ENCODE assay signal across 28 cellular contexts in the genomic region with DNA sequence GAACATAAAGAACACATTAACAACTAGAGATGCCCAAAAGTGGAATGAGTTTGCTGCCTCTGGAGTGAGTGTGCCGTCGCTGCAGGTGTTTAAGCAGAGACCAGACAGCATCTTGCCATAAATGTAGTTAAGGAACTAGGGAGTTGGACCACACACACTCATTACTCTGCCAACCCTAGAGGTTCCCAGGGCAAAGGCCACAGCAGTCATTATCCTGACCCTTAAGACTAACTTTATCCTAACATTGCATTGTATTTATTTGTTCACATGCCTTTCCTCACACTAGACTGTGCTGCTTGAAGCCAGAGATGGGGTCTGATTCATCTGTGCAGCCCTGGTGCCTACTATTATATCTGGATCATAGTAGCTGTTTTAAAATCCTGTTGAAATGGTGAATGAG. TPM values are rescaled to one million over a fixed set of nuclear protein-coding genes. Genes with fewer than 3 reads are reported as not detected.
DNase-seq lines count a peak whose midpoint lies in the region; ATAC-seq, FAIRE-seq and TF ChIP-seq lines count a peak whose summit lies in the region.
"Had no signal": no experiment of that assay in that cellular context is flagged by ENCODE, and none has a peak within 500 bp of the region (broad histone marks: within the 10 kb centered on the region; RNA-seq: fewer than 3 reads in every experiment).

No MANE protein-coding gene starts in this region.

- TF ChIP-seq RAD21 in liver (IDR thresholded peaks at IDR 0.05) (no peak), HepG2 (CRISPR knock-in tag; IDR thresholded peaks at IDR 0.05) (no peak)

- no peak overlapping the region for H3K27ac ChIP-seq in liver (ENCODE audit: low read depth in 1 of 2, low read length in 2 of 2)
- no peak overlapping the region for H3K27ac ChIP-seq in HepG2 (ENCODE audit: extremely low read length, insufficient read depth, low read length)
- H3K27ac ChIP-seq in right lobe of liver = no peak overlapping the region
- no peak overlapping the region for H3K27ac ChIP-seq in brain microvascular endothelial cell
- H3K27ac ChIP-seq: BLaER1 had no signal

- TF ChIP-seq CTCF in liver (IDR thresholded peaks at IDR 0.05; ENCODE audit: low read depth, low read length, missing input control) = no peak
- TF ChIP-seq CTCF in HepG2 (CRISPR knock-in tag; IDR thresholded peaks at IDR 0.05) = no peak
- TF ChIP-seq CTCF in right lobe of liver (IDR thresholded peaks at IDR 0.05) = no peak
- no peak for TF ChIP-seq CTCF in brain microvascular endothelial cell (IDR thresholded peaks at IDR 0.05; ENCODE audit: low read depth, low read length, missing control alignments)

- H3K4me3 ChIP-seq in liver (ENCODE audit: low read depth in 1 of 3, low read length in 3 of 3) = no peak overlapping the region
- H3K4me3 ChIP-seq in HepG2 (replicated peaks in 1 of 3; ENCODE audit: insufficient read depth in 1 of 3, low read depth in 2 of 3, low read length in 3 of 3) = no peak overlapping the region
- H3K4me3 ChIP-seq in right lobe of liver = no peak overlapping the region
- H3K4me3 ChIP-seq in brain microvascular endothelial cell (ENCODE audit: low read depth, low read length) = no peak overlapping the region
- H3K4me3 ChIP-seq: BLaER1, GM12878 had no signal

- FAIRE-seq in HepG2 (lab: Jason Lieb, UNC) = no peak
- FAIRE-seq: A204.1, GM12878, GM12892, GM18507 had no signal

- H3K9me3 ChIP-seq in liver (ENCODE audit: control insufficient read depth in 4 of 4, low read length in 3 of 4) (no peaks in the 10 kb centered on the region), HepG2 (ENCODE audit: low read length) (no peaks in the 10 kb centered on the region), right lobe of liver (no peaks in the 10 kb centered on the region)
- H3K9me3 ChIP-seq: BE2C, BLaER1 had no signal

- TF ChIP-seq EP300 in HepG2 (IDR thresholded peaks at IDR 0.05; ENCODE audit: low read depth in 2 of 2, low read length in 2 of 2) (no peak), HepG2 (CRISPR knock-in tag; IDR thresholded peaks at IDR 0.05; ENCODE audit: borderline replicate concordance) (no peak)

- no peak overlapping the region for H3K4me2 ChIP-seq in HepG2 (ENCODE audit: low read depth, low read length)
- H3K4me2 ChIP-seq: BLaER1 had no signal

- ATAC-seq in HepG2 = no peak
- ATAC-seq in left colon = peak; percentile 17
- peak; percentile 62 to 87 (median 69) for ATAC-seq in right lobe of liver
- ATAC-seq: GM12878 had no signal

- in situ Hi-C loops in HepG2 (cut with HindIII; ENCODE audit: extremely low pct_ligation_motif_present, low pct_unique_long_range_greater_than_20kb) (no loop called here), brain microvascular endothelial cell (cut with HindIII; ENCODE audit: low pct_ligation_motif_present, low sequenced_read_pairs) (no loop called here)

- no TSS peak for BruUV-seq in HepG2 (replicated peaks; lab: Mats Ljungman, UMichigan)

- H3K27me3 ChIP-seq in liver (ENCODE audit: control insufficient read depth in 4 of 4, insufficient read depth in 4 of 4, low read length in 3 of 4) (no peaks in the 10 kb centered on the region), HepG2 (ENCODE audit: control insufficient read depth in 1 of 2, insufficient read depth in 2 of 2, low read length in 2 of 2) (no peaks in the 10 kb centered on the region), right lobe of liver (no peaks in the 10 kb centered on the region), brain microvascular endothelial cell (replicated peaks) (no peaks in the 10 kb centered on the region)
- H3K27me3 ChIP-seq: BLaER1 had no signal

- intact Hi-C loops in HepG2 (cut with micrococcal nuclease; ENCODE audit: unreplicated experiment) = loop anchor here (5.0 kb wide), 1 partner anchor 71 kb away; a partner anchor contains a TSS
- intact Hi-C loops in left colon (cut with DNase I, micrococcal nuclease) = no loop called here
- intact Hi-C loops in right lobe of liver (cut with DNase I) = no loop called here

- peaks cover 6 to 42% (median 36%) of the 10 kb centered on the region in 4 donors for H3K36me3 ChIP-seq in liver (ENCODE audit: control insufficient read depth in 4 of 4, insufficient read depth in 3 of 4, low read depth in 1 of 4, low read length in 3 of 4)
- H3K36me3 ChIP-seq in HepG2 (replicated peaks in 1 of 2; ENCODE audit: control insufficient read depth in 1 of 2, insufficient read depth in 2 of 2, low read length in 2 of 2) = peaks cover 18 to 58% of the 10 kb centered on the region in 2 experiments
- H3K36me3 ChIP-seq in right lobe of liver = peaks cover 0 to 55% (median 22%) of the 10 kb centered on the region in 4 donors
- no peaks in the 10 kb centered on the region for H3K36me3 ChIP-seq in brain microvascular endothelial cell (replicated peaks)
- H3K36me3 ChIP-seq: BE2C, BLaER1 had no signal

- no peaks in the 10 kb centered on the region for H4K20me1 ChIP-seq in HepG2 (ENCODE audit: insufficient read depth, low read length)
- H4K20me1 ChIP-seq: BLaER1 had no signal

- WGBS in liver = 74% methylated on average over 2 of the region's 2 CpGs
- WGBS in HepG2 (ENCODE audit: low lambda C conversion rate) = 97% methylated on average over 2 of the region's 2 CpGs
- 52% methylated on average over 2 of the region's 2 CpGs for WGBS in right lobe of liver (ENCODE audit: insufficient coverage, low coverage, low lambda C conversion rate, missing lambda C conversion rate)

- H3K4me1 ChIP-seq in liver (ENCODE audit: control insufficient read depth in 4 of 4, insufficient read depth in 4 of 4, low read length in 3 of 4) (peaks cover 0 to 18% (median 12%) of the 10 kb centered on the region in 4 donors), HepG2 (ENCODE audit: insufficient read depth, low read length) (no peaks in the 10 kb centered on the region), right lobe of liver (peaks cover 0 to 29% (median 13%) of the 10 kb centered on the region in 4 donors)
- H3K4me1 ChIP-seq: BE2C, BLaER1 had no signal

- no peak overlapping the region for H2AFZ ChIP-seq in HepG2 (ENCODE audit: low read length)

- TF ChIP-seq POLR2A in HepG2 (IDR thresholded peaks at IDR 0.05; ENCODE audit: insufficient read depth in 1 of 2, low read depth in 2 of 2, low read length in 2 of 2) = no peak
- TF ChIP-seq POLR2A in right lobe of liver (IDR thresholded peaks at IDR 0.05) = no peak

- no peaks in the 10 kb centered on the region for H3K79me2 ChIP-seq in HepG2 (ENCODE audit: insufficient read depth, low read length)

- H3K9ac ChIP-seq in liver (ENCODE audit: low read depth in 1 of 2, low read length in 2 of 2) = no peak overlapping the region
- no peak overlapping the region for H3K9ac ChIP-seq in HepG2 (ENCODE audit: insufficient read depth, low read depth, low read length)
- H3K9ac ChIP-seq: BLaER1 had no signal

- POLR2A ChIA-PET in HepG2 (lab: Yijun Ruan, JAX) = no interaction called here

- no peak for DNase-seq in HepG2 (ENCODE audit: low spot score)
- DNase-seq in left colon = no peak
- no peak for DNase-seq in right lobe of liver
- no peak for DNase-seq in brain microvascular endothelial cell
- DNase-seq in activated effector memory CD4-positive, alpha-beta T cell treated with anti-CD3 and anti-CD28 coated beads, Interleukin-2, amount 50 U/mL, for 16 hours = no peak
- DNase-seq: 8988T; ACHN; BE2C; C1 segment of cervical spinal cord; CD4-positive, alpha-beta memory T cell; CD4-positive, CD25-positive, alpha-beta regulatory T cell; CD8-positive, alpha-beta memory T cell; COR-L47; DMS 273 treated with DMSO at 0.1 percent for 48 hours; DMS153; DMS53; DMS79; DND-41; EL; GDM1 had no signal

- CTCF ChIA-PET in HepG2 (lab: Yijun Ruan, JAX; ENCODE audit: low intra/inter-chr PET ratio, low total read pairs) = no interaction called here

RNA-seq across cellular contexts. Expression of a gene that starts 16.9 kb away (rescaled TPM):
- 10 to 100 TPM; 11.3 to 28.9 TPM for total RNA-seq in liver
- 10 to 100 TPM; 29.9 to 57.7 TPM for polyA plus RNA-seq in liver
- total RNA-seq in HepG2 (2016; rRNA removed; fragmentation: Illumina TruSeq; extraction: Trizol) = 38.7 and 61.2 TPM in 2 replicates
- 80.9 and 88.4 TPM in 2 replicates for total RNA-seq in HepG2 (2016; cell fraction: cytosol; rRNA removed; fragmentation: Illumina TruSeq; extraction: Trizol; ENCODE audit: low read depth)
- total RNA-seq in HepG2 (2016; cell fraction: insoluble cytoplasmic fraction; rRNA removed; fragmentation: Illumina TruSeq; extraction: Trizol) = 38.8 and 49.0 TPM in 2 replicates
- total RNA-seq in HepG2 (2016; cell fraction: membrane; rRNA removed; fragmentation: Illumina TruSeq; extraction: Trizol) = 93.3 and 109 TPM in 2 replicates
- total RNA-seq in HepG2 (2016; cell fraction: nucleus; rRNA removed; fragmentation: Illumina TruSeq; extraction: Trizol) = 45.0 and 51.2 TPM in 2 replicates
- 54.9 and 64.0 TPM in 2 replicates for polyA plus RNA-seq in HepG2 (2011; rRNA removed)
- 12.2 and 21.4 TPM in 2 replicates for polyA plus RNA-seq in HepG2 (2011; cell fraction: cytosol; rRNA removed)
- 15.8 and 25.0 TPM in 2 replicates for polyA plus RNA-seq in HepG2 (2011; cell fraction: nucleus; rRNA removed)
- polyA plus RNA-seq in HepG2 (2012) = 9.0 and 34.2 TPM in 2 replicates
- polyA plus RNA-seq in HepG2 (2016; cell fraction: cytosol; fragmentation: Illumina TruSeq; extraction: Trizol; ENCODE audit: low read depth) = 110 and 124 TPM in 2 replicates
- polyA plus RNA-seq in HepG2 (2016; cell fraction: insoluble cytoplasmic fraction; fragmentation: Illumina TruSeq; extraction: Trizol; ENCODE audit: low read depth) = 45.8 and 54.7 TPM in 2 replicates
- polyA plus RNA-seq in HepG2 (2016; cell fraction: membrane; fragmentation: Illumina TruSeq; extraction: Trizol; ENCODE audit: low read depth) = 99.5 and 101 TPM in 2 replicates
- 54.3 and 81.9 TPM in 2 replicates for polyA plus RNA-seq in HepG2 (2016; cell fraction: nucleus; fragmentation: Illumina TruSeq; extraction: Trizol; ENCODE audit: insufficient read depth, low read depth)
- 58.3 and 120 TPM in 2 replicates for polyA minus RNA-seq in HepG2 (2011; rRNA and poly(A)+ RNA removed; ENCODE audit: low replicate concordance)
- 6.7 and 15.7 TPM in 2 replicates for polyA minus RNA-seq in HepG2 (2011; cell fraction: cytosol; rRNA and poly(A)+ RNA removed)
- 69.3 and 164 TPM in 2 replicates for polyA minus RNA-seq in HepG2 (2011; cell fraction: nucleus; rRNA and poly(A)+ RNA removed)
- total RNA-seq in left colon = 10 to 100 TPM; 41.0 to 50.8 TPM
- 10 to 100 TPM; 22.0 to 31.9 (median 27.4) TPM for total RNA-seq in right lobe of liver

RNA-seq across cellular contexts. Expression of a gene that starts 43.5 kb away (rescaled TPM):
- total RNA-seq in liver = 10 to 100 TPM; 18.5 to 20.9 TPM
- polyA plus RNA-seq in liver = 10 to 100 TPM; 14.9 to 20.4 TPM
- total RNA-seq in HepG2 (2016; rRNA removed; fragmentation: Illumina TruSeq; extraction: Trizol) = 34.6 and 42.4 TPM in 2 replicates
- 5.4 and 5.6 TPM in 2 replicates for total RNA-seq in HepG2 (2016; cell fraction: cytosol; rRNA removed; fragmentation: Illumina TruSeq; extraction: Trizol; ENCODE audit: low read depth)
- total RNA-seq in HepG2 (2016; cell fraction: insoluble cytoplasmic fraction; rRNA removed; fragmentation: Illumina TruSeq; extraction: Trizol) = 32.0 and 42.9 TPM in 2 replicates
- total RNA-seq in HepG2 (2016; cell fraction: membrane; rRNA removed; fragmentation: Illumina TruSeq; extraction: Trizol) = 8.5 and 10.8 TPM in 2 replicates
- 9.2 and 16.4 TPM in 2 replicates for total RNA-seq in HepG2 (2016; cell fraction: nucleus; rRNA removed; fragmentation: Illumina TruSeq; extraction: Trizol)
- 14.7 and 19.7 TPM in 2 replicates for polyA plus RNA-seq in HepG2 (2011; rRNA removed)
- 11.7 and 21.6 TPM in 2 replicates for polyA plus RNA-seq in HepG2 (2011; cell fraction: cytosol; rRNA removed)
- polyA plus RNA-seq in HepG2 (2011; cell fraction: nucleus; rRNA removed) = 3.0 and 5.4 TPM in 2 replicates
- 12.4 and 13.2 TPM in 2 replicates for polyA plus RNA-seq in HepG2 (2012)
- polyA plus RNA-seq in HepG2 (2016; cell fraction: cytosol; fragmentation: Illumina TruSeq; extraction: Trizol; ENCODE audit: low read depth) = 4.6 and 5.3 TPM in 2 replicates
- polyA plus RNA-seq in HepG2 (2016; cell fraction: insoluble cytoplasmic fraction; fragmentation: Illumina TruSeq; extraction: Trizol; ENCODE audit: low read depth) = 41.5 and 42.2 TPM in 2 replicates
- 7.8 and 9.4 TPM in 2 replicates for polyA plus RNA-seq in HepG2 (2016; cell fraction: membrane; fragmentation: Illumina TruSeq; extraction: Trizol; ENCODE audit: low read depth)
- polyA plus RNA-seq in HepG2 (2016; cell fraction: nucleus; fragmentation: Illumina TruSeq; extraction: Trizol; ENCODE audit: insufficient read depth, low read depth) = 22.9 and 25.4 TPM in 2 replicates
- 12.1 and 18.4 TPM in 2 replicates for polyA minus RNA-seq in HepG2 (2011; rRNA and poly(A)+ RNA removed; ENCODE audit: low replicate concordance)
- polyA minus RNA-seq in HepG2 (2011; cell fraction: cytosol; rRNA and poly(A)+ RNA removed) = 7.5 and 9.4 TPM in 2 replicates
- 4.6 and 9.7 TPM in 2 replicates for polyA minus RNA-seq in HepG2 (2011; cell fraction: nucleus; rRNA and poly(A)+ RNA removed)
- 10 to 100 TPM; 73.6 to 78.8 TPM for total RNA-seq in left colon
- 10 to 100 TPM; 14.1 to 18.4 (median 15.3) TPM for total RNA-seq in right lobe of liver

RNA-seq across cellular contexts. Expression of a gene that starts 55.1 kb away (rescaled TPM):
- total RNA-seq in liver (100 to 1,000 TPM; 232 to 598 TPM), HepG2 (2016; rRNA removed; fragmentation: Illumina TruSeq; extraction: Trizol) (152 and 337 TPM in 2 replicates), left colon (1 to 10 TPM; 3.4 to 4.0 TPM), right lobe of liver (100 to 1,000 TPM; 316 to 610 (median 469) TPM)
- polyA plus RNA-seq in liver (100 to 1,000 TPM; 410 to 589 TPM), HepG2 (2011; rRNA removed) (281 and 284 TPM in 2 replicates)
- total RNA-seq in HepG2 (2016; cell fraction: cytosol; rRNA removed; fragmentation: Illumina TruSeq; extraction: Trizol; ENCODE audit: low read depth) = 15.8 and 21.4 TPM in 2 replicates
- 142 and 328 TPM in 2 replicates for total RNA-seq in HepG2 (2016; cell fraction: insoluble cytoplasmic fraction; rRNA removed; fragmentation: Illumina TruSeq; extraction: Trizol)
- 27.3 and 39.9 TPM in 2 replicates for total RNA-seq in HepG2 (2016; cell fraction: membrane; rRNA removed; fragmentation: Illumina TruSeq; extraction: Trizol)
- total RNA-seq in HepG2 (2016; cell fraction: nucleus; rRNA removed; fragmentation: Illumina TruSeq; extraction: Trizol) = 355 and 402 TPM in 2 replicates
- 92.5 and 172 TPM in 2 replicates for polyA plus RNA-seq in HepG2 (2011; cell fraction: cytosol; rRNA removed)
- 286 and 387 TPM in 2 replicates for polyA plus RNA-seq in HepG2 (2011; cell fraction: nucleus; rRNA removed)
- polyA plus RNA-seq in HepG2 (2012) = 210 and 251 TPM in 2 replicates
- 15.3 and 18.6 TPM in 2 replicates for polyA plus RNA-seq in HepG2 (2016; cell fraction: cytosol; fragmentation: Illumina TruSeq; extraction: Trizol; ENCODE audit: low read depth)
- 118 and 125 TPM in 2 replicates for polyA plus RNA-seq in HepG2 (2016; cell fraction: insoluble cytoplasmic fraction; fragmentation: Illumina TruSeq; extraction: Trizol; ENCODE audit: low read depth)
- 19.9 and 24.7 TPM in 2 replicates for polyA plus RNA-seq in HepG2 (2016; cell fraction: membrane; fragmentation: Illumina TruSeq; extraction: Trizol; ENCODE audit: low read depth)
- polyA plus RNA-seq in HepG2 (2016; cell fraction: nucleus; fragmentation: Illumina TruSeq; extraction: Trizol; ENCODE audit: insufficient read depth, low read depth) = 455 and 463 TPM in 2 replicates
- 0.12 and 62.8 TPM in 2 replicates for polyA minus RNA-seq in HepG2 (2011; rRNA and poly(A)+ RNA removed; ENCODE audit: low replicate concordance)
- polyA minus RNA-seq in HepG2 (2011; cell fraction: cytosol; rRNA and poly(A)+ RNA removed) = 96.0 and 152 TPM in 2 replicates
- polyA minus RNA-seq in HepG2 (2011; cell fraction: nucleus; rRNA and poly(A)+ RNA removed) = 417 and 536 TPM in 2 replicates
- total RNA-seq: CD4-positive, alpha-beta memory T cell; CD4-positive, CD25-positive, alpha-beta regulatory T cell; G401 had no signal
- polyA plus RNA-seq: CD14-positive monocyte; CD4-positive, alpha-beta memory T cell; CD4-positive, CD25-positive, alpha-beta regulatory T cell; CD8-positive, alpha-beta memory T cell had no signal
